ENCODE assay signal across 35 cellular contexts in the genomic region with DNA sequence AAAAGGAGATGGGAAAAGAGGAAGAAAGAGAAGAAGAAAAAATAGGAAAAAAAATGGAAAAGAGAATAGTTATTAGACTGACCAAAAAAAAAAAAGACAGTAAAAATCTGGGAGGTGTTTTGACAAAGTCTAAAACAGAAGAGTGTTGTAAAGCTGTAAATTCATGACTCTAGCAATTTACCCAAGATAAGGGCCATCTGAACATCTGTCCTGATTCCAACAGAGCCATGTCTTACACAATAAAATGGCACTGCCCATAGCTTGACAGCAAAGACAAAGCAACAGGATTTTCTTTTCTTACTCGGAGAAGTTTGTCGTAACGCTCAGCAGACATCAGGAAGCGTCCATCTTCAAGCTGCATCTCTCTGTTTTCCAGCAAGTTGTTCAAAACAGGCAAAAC.
"Had no signal": no experiment of that assay in that cellular context is flagged by ENCODE, and none has a peak within 500 bp of the region (broad histone marks: within the 10 kb centered on the region; RNA-seq: fewer than 3 reads in every experiment).

No MANE protein-coding gene starts in this region.

- H3K4me3 ChIP-seq: MG63 had no signal

- H3K27me3 ChIP-seq: MG63 had no signal

- DNase-seq: Karpas-422, Kasumi-1, KG1, MG63, MM.1S, MV-4-11, NCI-H1048, NCI-H1092, NCI-H1105, NCI-H1105 treated with DMSO at 0.1 percent for 48 hours, NCI-H1417, NCI-H1417 treated with DMSO at 0.1 percent for 48 hours, NCI-H1436, NCI-H1436 treated with DMSO at 0.1 percent for 48 hours, NCI-H146, NCI-H1694, NCI-H1694 treated with DMSO at 0.1 percent for 48 hours, NCI-H187, NCI-H187 treated with DMSO at 0.1 percent for 48 hours, NCI-H1930, NCI-H2029, NCI-H2029 treated with DMSO at 0.1 percent for 48 hours, NCI-H2081, NCI-H2081 treated with DMSO at 0.1 percent for 48 hours, NCI-H2107, NCI-H2171, NCI-H2171 treated with DMSO at 0.1 percent for 48 hours, NCI-H2227 treated with DMSO at 0.1 percent for 48 hours, NCI-H226, NCI-H345, NCI-H446, NCI-H446 treated with DMSO at 0.1 percent for 48 hours, NCI-H510A, NCI-H510A treated with DMSO at 0.1 percent for 48 hours had no signal

- H3K27ac ChIP-seq: KMS-11 had no signal

- H3K9ac ChIP-seq: KMS-11 had no signal

- H3K4me2 ChIP-seq: KMS-11 had no signal

- H3K9me3 ChIP-seq: MG63 had no signal
